12 cellular contexts compared by ENCODE assay signal in genomic region chr15:83654379-83655236, GRCh38. TPM values are rescaled to one million over a fixed set of nuclear protein-coding genes. Genes with fewer than 3 reads are reported as not detected.
A peak's percentile ranks its signal among the peaks of the same experiment; 100 is the strongest.
DNase-seq lines count a peak whose midpoint lies in the region; FAIRE-seq and TF ChIP-seq lines count a peak whose summit lies in the region.
"Had no signal": no experiment of that assay in that cellular context is flagged by ENCODE, and none has a peak within 500 bp of the region (broad histone marks: within the 10 kb centered on the region; RNA-seq: fewer than 3 reads in every experiment).

No MANE protein-coding gene starts in this region.

- no peaks in the 10 kb centered on the region for H3F3A ChIP-seq in neural cell (ENCODE audit: insufficient read depth, low read length, poor library complexity, severe bottlenecking)

- peaks cover 9% of the 10 kb centered on the region for H3K9me3 ChIP-seq in neural cell (ENCODE audit: low read length)

- TF ChIP-seq POLR2A in H54 (IDR thresholded peaks at IDR 0.05; ENCODE audit: low read depth, low read length), result no peak

- no peaks in the 10 kb centered on the region for H4K20me1 ChIP-seq in neural cell (ENCODE audit: insufficient read depth)

- WGBS in urinary bladder, result 8% methylated on average over 67 of the region's 67 CpGs

- TF ChIP-seq EP300 in neural cell (conservative IDR thresholded peaks at IDR 0.05; ENCODE audit: poor library complexity, severe bottlenecking), result no peak

- H3K4me3 ChIP-seq in neural cell (ENCODE audit: low read length) (peak overlapping the region; percentile 66), urinary bladder (ENCODE audit: low read depth, low read length) (peak overlapping the region; percentile 47)

- H3K4me2 ChIP-seq in neural cell (ENCODE audit: low read length), result no peak overlapping the region

- no peak overlapping the region for H2AFZ ChIP-seq in neural cell (ENCODE audit: low read depth, low read length)

- H3K4me1 ChIP-seq in urinary bladder (ENCODE audit: insufficient read depth), result no peaks in the 10 kb centered on the region

- no peaks in the 10 kb centered on the region for H3K79me2 ChIP-seq in neural cell (replicated peaks; ENCODE audit: insufficient read depth, low read length)

- DNase-seq in NCI-H2227 (lab: John Stamatoyannopoulos, UW; ENCODE audit: unreplicated experiment) (peak; percentile 10), NCI-H2227 treated with DMSO at 0.1 percent for 48 hours (lab: John Stamatoyannopoulos, UW) (no peak), cardiac septum (ENCODE audit: low spot score) (peak; percentile 74), H54 (ENCODE audit: insufficient read length, low spot score) (no peak), GM20000 (ENCODE audit: low spot score) (no peak), SHP77 (lab: John Stamatoyannopoulos, UW) (no peak)
- DNase-seq: RPMI8226 had no signal

- H3K9me2 ChIP-seq in neural cell (ENCODE audit: insufficient read depth, low read length), result no peaks in the 10 kb centered on the region

- TF ChIP-seq CTCF in neural cell (IDR thresholded peaks at IDR 0.05; ENCODE audit: poor library complexity, severe bottlenecking) (no peak), GM20000 (IDR thresholded peaks at IDR 0.05; ENCODE audit: extremely low read depth, missing control alignments) (no peak)

- intact Hi-C loops in cardiac septum (cut with DNase I), result loop anchor here (5.0 kb wide), 3 partner anchors 43 to 188 kb away; no protein-coding TSS in a partner anchor

- TF ChIP-seq RAD21 in neural cell (conservative IDR thresholded peaks at IDR 0.05), result no peak

- H3K36me3 ChIP-seq in neural cell (ENCODE audit: insufficient read depth, low read length) (no peaks in the 10 kb centered on the region), urinary bladder (ENCODE audit: insufficient read depth) (no peaks in the 10 kb centered on the region)

- H3K9ac ChIP-seq in neural cell (ENCODE audit: low read length), result no peak overlapping the region

- H3K27me3 ChIP-seq in neural cell (ENCODE audit: insufficient read depth, low read depth, low read length), result peaks cover 53% of the 10 kb centered on the region

- no peak overlapping the region for H3K27ac ChIP-seq in neural cell (ENCODE audit: low read length)
- H3K27ac ChIP-seq in urinary bladder (ENCODE audit: low read depth), result no peak overlapping the region

- FAIRE-seq in H54 (lab: Jason Lieb, UNC), result no peak
- FAIRE-seq: A204.1 had no signal

TF ChIP-seq in neural cell, 6 proteins besides CTCF, POLR2A, EP300 and RAD21:
- TF ChIP-seq EZH2 (IDR thresholded peaks at IDR 0.05; ENCODE audit: borderline replicate concordance, insufficient read depth, low read length, poor library complexity, severe bottlenecking) (no peak), SMC3 (conservative IDR thresholded peaks at IDR 0.05; ENCODE audit: poor library complexity) (no peak), REST (IDR thresholded peaks at IDR 0.05; ENCODE audit: borderline replicate concordance) (no peak), MXI1 (conservative IDR thresholded peaks at IDR 0.05; ENCODE audit: poor library complexity, severe bottlenecking) (no peak), TAF1 (IDR thresholded peaks at IDR 0.05; ENCODE audit: low read depth) (no peak), POLR2AphosphoS5 (IDR thresholded peaks at IDR 0.05) (no peak)

RNA-seq across cellular contexts. Expression of gene ADAMTSL3, which starts 0.7 kb away (rescaled TPM):
- total RNA-seq in cardiac septum (9.8 TPM), urinary bladder (56.9 TPM)
- polyA plus RNA-seq in neural cell (0.28 and 0.51 TPM in 2 replicates), urinary bladder (14.4 TPM)
- 1.5 and 1.7 TPM in 2 replicates for polyA minus RNA-seq in neural cell
- total RNA-seq: activated CD8-positive, alpha-beta memory T cell treated with anti-CD3 and anti-CD28 coated beads for 36 hours; M059J had no signal

Comparison
In these comparisons a context has a peak if more than half of its experiments do, and no peak if none do; other contexts are left out.
1. DNase-seq: peak in NCI-H2227 (single experiment) and cardiac septum (single experiment); none in NCI-H2227 treated with DMSO at 0.1 percent for 48 hours (single experiment), H54 (single experiment), GM20000 (single experiment) and SHP77 (0 of 2).